In genomic region chr18:34320267-34320666, GRCh38 we compare ENCODE assay signal across 28 cellular contexts.
"Had no signal": no experiment of that assay in that cellular context is flagged by ENCODE, and none has a peak within 500 bp of the region (broad histone marks: within the 10 kb centered on the region; RNA-seq: fewer than 3 reads in every experiment).

No MANE protein-coding gene starts in this region.

- H3K27ac ChIP-seq: PC-9, Peyer's patch, RWPE1, SJCRH30, SJSA1, SK-N-MC had no signal

- H2AFZ ChIP-seq: PC-9 had no signal

- H3K27me3 ChIP-seq: Peyer's patch, SJCRH30, SJSA1 had no signal

- H3K9me2 ChIP-seq: SK-N-SH had no signal

- H3K4me2 ChIP-seq: PC-9, SK-N-SH had no signal

- H3K9me3 ChIP-seq: Peyer's patch, SJCRH30, SJSA1, SK-N-SH had no signal

- ATAC-seq: Panc1, PC-3, Right ventricle myocardium inferior, SK-N-SH treated with all-trans-retinoic acid at 6 μM for 48 hours had no signal

- H3K4me3 ChIP-seq: PC-9, Peyer's patch, SJCRH30, SJSA1, SK-N-MC had no signal

- DNase-seq: NCI-H510A; NCI-H510A treated with DMSO at 0.1 percent for 48 hours; NCI-H524; NCI-H524 treated with DMSO at 0.1 percent for 48 hours; NCI-H526; NCI-H526 treated with DMSO at 0.1 percent for 48 hours; NCI-H748 treated with DMSO at 0.1 percent for 48 hours; NCI-H774; NCI-H82; NK-92 treated with Interleukin-12 subunit alpha and Interleukin-12 subunit beta, amount 100 ng/mL, for 24 hours; OCI-M1; PC-3; PC-9; Peyer's patch; Right ventricle myocardium superior; RPMI8226; SHP77; SHP77 treated with DMSO at 0.1 percent for 48 hours; SIG-M5; SJCRH30; SK-N-SH; SW 1271 had no signal

- H3K4me1 ChIP-seq: Peyer's patch, SJCRH30, SJSA1 had no signal

- H3K9ac ChIP-seq: SK-N-SH had no signal

- H3K36me3 ChIP-seq: Peyer's patch, SJCRH30, SJSA1 had no signal
